1 cellular context compared by ENCODE assay signal in the genomic region with DNA sequence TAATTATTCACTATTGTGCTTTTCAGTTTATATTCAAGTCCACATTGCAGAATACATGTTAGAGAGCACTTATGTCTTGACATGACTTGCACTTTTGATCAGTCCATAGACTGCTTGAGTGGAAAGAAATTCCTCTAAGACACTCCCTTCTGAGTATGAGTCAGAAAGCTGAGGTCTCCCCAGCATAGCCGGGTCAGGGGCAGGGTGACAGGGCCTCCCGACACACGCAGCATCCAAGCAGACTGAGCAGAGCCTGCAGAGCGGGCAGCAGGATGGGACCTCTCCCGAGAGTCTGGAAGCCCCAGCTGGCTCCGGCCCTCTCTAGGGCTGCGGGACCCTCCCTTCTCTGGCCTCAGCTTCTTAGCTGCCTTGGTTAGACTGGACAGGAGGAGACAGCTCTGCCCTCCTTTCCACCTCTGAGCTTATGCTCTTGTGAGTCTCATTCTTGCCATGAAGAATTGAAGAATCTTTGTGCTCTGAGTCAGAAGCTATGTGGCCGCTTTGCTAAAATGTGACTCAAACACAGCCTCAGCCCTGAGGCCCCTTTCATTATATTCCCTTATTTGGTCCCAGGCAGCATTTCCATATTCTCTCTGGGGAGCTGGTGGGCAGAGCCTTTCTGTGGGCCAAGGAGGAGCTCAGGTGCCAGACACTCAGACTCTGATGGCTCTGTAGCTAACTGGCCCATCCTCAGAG.
TF ChIP-seq lines count a peak whose summit lies in the region.

No MANE protein-coding gene starts in this region.

TF ChIP-seq in HepG2, 621 proteins besides CTCF, POLR2A, EP300 and RAD21 (continued from another document):
- TF ChIP-seq RORA (CRISPR knock-in tag; IDR thresholded peaks at IDR 0.05), result no peak
